In genomic region chr12:119200601-119201000, GRCh38 we compare ENCODE assay signal across 16 cellular contexts. TPM values are rescaled to one million over a fixed set of nuclear protein-coding genes. Genes with fewer than 3 reads are reported as not detected.
DNase-seq lines count a peak whose midpoint lies in the region; ATAC-seq and TF ChIP-seq lines count a peak whose summit lies in the region.
"Had no signal": no experiment of that assay in that cellular context is flagged by ENCODE, and none has a peak within 500 bp of the region (broad histone marks: within the 10 kb centered on the region; RNA-seq: fewer than 3 reads in every experiment).

No MANE protein-coding gene starts in this region.

- peaks cover 8 to 14% of the 10 kb centered on the region in 2 donors for H3K4me1 ChIP-seq in left lung
- peaks cover 0 to 8% (median 5%) of the 10 kb centered on the region in 4 donors for H3K4me1 ChIP-seq in transverse colon
- H3K4me1 ChIP-seq in prostate gland (replicated peaks) = no peaks in the 10 kb centered on the region
- H3K4me1 ChIP-seq: BLaER1 treated with 17β-estradiol and CSF1 and Interleukin-3, amounts not matched to agents 10 nM and 100 nM; HAP-1 had no signal

- DNase-seq in DMS79 (lab: John Stamatoyannopoulos, UW) (peak; percentile 61), SK-N-MC (ENCODE audit: low read depth, low spot score) (no peak), left lung (no peak), transverse colon (no peak), prostate gland (ENCODE audit: low spot score) (no peak), anterior cingulate cortex (lab: John Stamatoyannopoulos, UW) (no peak)
- DNase-seq in stimulated activated CD4-positive, alpha-beta T cell treated with anti-CD3 and anti-CD28 coated beads, Interleukin-4, amount 100 ng/mL, for 24 hours = no peak
- DNase-seq: Calu3; CD8-positive, alpha-beta T cell; DND-41; EL had no signal

- H3K27me3 ChIP-seq in left lung = no peaks in the 10 kb centered on the region
- no peaks in the 10 kb centered on the region for H3K27me3 ChIP-seq in transverse colon
- no peaks in the 10 kb centered on the region for H3K27me3 ChIP-seq in prostate gland (replicated peaks; ENCODE audit: insufficient read depth)
- H3K27me3 ChIP-seq: BLaER1 treated with 17β-estradiol and CSF1 and Interleukin-3, amounts not matched to agents 10 nM and 100 nM had no signal

- no peak for TF ChIP-seq POLR2A in transverse colon (IDR thresholded peaks at IDR 0.05)
- no peak for TF ChIP-seq POLR2A in prostate gland (IDR thresholded peaks at IDR 0.05)

- in situ Hi-C loops in transverse colon (cut with MboI; ENCODE audit: low pct_ligation_motif_present in 1 of 4, low pct_unique_long_range_greater_than_20kb in 1 of 4, low sequenced_read_pairs in 3 of 4) = no loop called here

- TF ChIP-seq EP300 in transverse colon (IDR thresholded peaks at IDR 0.05; ENCODE audit: low read depth) = no peak

- no peaks in the 10 kb centered on the region for H3K9me3 ChIP-seq in SK-N-MC (ENCODE audit: low read depth, low read length)
- H3K9me3 ChIP-seq in left lung = no peaks in the 10 kb centered on the region
- H3K9me3 ChIP-seq in transverse colon = no peaks in the 10 kb centered on the region
- no peaks in the 10 kb centered on the region for H3K9me3 ChIP-seq in prostate gland
- H3K9me3 ChIP-seq: BLaER1 treated with 17β-estradiol and CSF1 and Interleukin-3, amounts not matched to agents 10 nM and 100 nM; HAP-1 had no signal

- H3K4me3 ChIP-seq in SK-N-MC (no peak overlapping the region), left lung (no peak overlapping the region), transverse colon (no peak overlapping the region), prostate gland (no peak overlapping the region)
- H3K4me3 ChIP-seq: BLaER1 treated with 17β-estradiol and CSF1 and Interleukin-3, amounts not matched to agents 10 nM and 100 nM; GM12878; HAP-1 had no signal

- H3K9ac ChIP-seq in SK-N-MC (ENCODE audit: insufficient read length) = no peak overlapping the region
- H3K9ac ChIP-seq: BLaER1 treated with 17β-estradiol and CSF1 and Interleukin-3, amounts not matched to agents 10 nM and 100 nM had no signal

- ATAC-seq in left lung = peak; percentile 67
- ATAC-seq: CD8-positive, alpha-beta T cell; GM12878 had no signal

- H3K36me3 ChIP-seq in SK-N-MC (ENCODE audit: insufficient read depth, low read length) (no peaks in the 10 kb centered on the region; the same call in 1 of the 2 replicates), left lung (peaks cover 0 to 5% of the 10 kb centered on the region in 2 donors), transverse colon (no peaks in the 10 kb centered on the region), prostate gland (no peaks in the 10 kb centered on the region)
- H3K36me3 ChIP-seq: BLaER1 treated with 17β-estradiol and CSF1 and Interleukin-3, amounts not matched to agents 10 nM and 100 nM; HAP-1 had no signal

- WGBS in transverse colon (ENCODE audit: low coverage in 1 of 2), 2 donors = 77 to 89% methylated on average over 4 of the region's 4 CpGs
- WGBS in prostate gland = 88% methylated on average over 4 of the region's 4 CpGs

- TF ChIP-seq CTCF in left lung (IDR thresholded peaks at IDR 0.05) (no peak), transverse colon (IDR thresholded peaks at IDR 0.05) (no peak), prostate gland (IDR thresholded peaks at IDR 0.05) (no peak)

- peak overlapping the region; percentile 42; the same call in 1 of the 2 replicates for H3K27ac ChIP-seq in SK-N-MC
- H3K27ac ChIP-seq in left lung = no peak overlapping the region
- H3K27ac ChIP-seq in transverse colon = peak overlapping the region in 3 of 4 donors; percentile 21 to 34 (median 23)
- H3K27ac ChIP-seq in prostate gland = no peak overlapping the region
- H3K27ac ChIP-seq: BLaER1 treated with 17β-estradiol and CSF1 and Interleukin-3, amounts not matched to agents 10 nM and 100 nM had no signal

- intact Hi-C loops in left lung (cut with DNase I) (no loop called here), transverse colon (cut with DNase I; ENCODE audit: low total_unique reads) (loop anchor here (10.0 kb wide), 1 partner anchor 124 kb away; no protein-coding TSS in a partner anchor), prostate gland (cut with DNase I) (loop anchor here (5.0 to 10.0 kb wide), 2 partner anchors 114 to 167 kb away; no protein-coding TSS in a partner anchor)

RNA-seq across cellular contexts. Expression of gene HSPB8, which starts 21.9 kb away (rescaled TPM):
- 10 to 100 TPM; 64.1 to 68.6 TPM for total RNA-seq in left lung
- total RNA-seq in transverse colon = 10 to 100 TPM; 42.7 to 59.8 (median 51.9) TPM
- total RNA-seq in prostate gland = 10 to 100 TPM; 67.0 to 96.9 TPM
- total RNA-seq: B cell; CD8-positive, alpha-beta T cell; G401 had no signal

Comparison
In these comparisons a context has a peak if more than half of its experiments do, and no peak if none do; other contexts are left out.
1. H3K27ac ChIP-seq: peak in SK-N-MC (single experiment) and transverse colon (3 of 4); none in left lung (0 of 2) and prostate gland (0 of 2).
2. intact Hi-C loops: an anchor here in transverse colon (10.0 kb wide) and prostate gland (5.0 to 10.0 kb wide); none called in left lung.